ENCODE assay signal across 1 cellular context in the genomic region with DNA sequence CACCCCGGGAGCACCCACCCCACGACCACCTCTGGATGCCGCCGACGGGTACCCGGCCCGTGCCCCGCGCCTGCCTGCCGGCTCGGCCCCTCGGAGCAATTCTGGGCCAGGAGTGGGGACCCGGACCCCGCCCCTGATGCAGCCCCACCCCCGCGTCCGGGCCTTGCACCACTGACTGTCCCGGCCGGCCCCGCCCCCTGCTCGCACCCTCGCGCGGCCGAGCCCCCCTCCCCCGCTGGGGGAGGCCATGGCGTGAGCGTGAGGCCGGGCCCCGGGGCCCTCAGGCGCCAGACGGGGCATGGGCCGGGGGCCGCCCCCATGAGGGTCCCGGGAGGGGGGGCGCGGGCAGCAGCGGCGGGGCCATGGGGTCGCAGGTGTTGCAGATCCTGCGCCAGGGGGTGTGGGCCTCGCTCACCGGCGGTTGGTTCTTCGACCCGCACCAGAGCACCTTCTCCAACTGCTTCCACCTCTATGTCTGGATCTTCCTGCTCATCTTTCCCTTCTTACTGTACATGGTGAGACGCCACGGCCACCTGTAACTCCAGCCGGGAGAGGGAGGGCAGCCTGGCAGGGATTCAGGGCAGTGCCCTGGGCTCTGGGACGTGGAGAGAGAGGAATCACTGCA.
A peak's percentile ranks its signal among the peaks of the same experiment; 100 is the strongest.
TF ChIP-seq lines count a peak whose summit lies in the region.

No MANE protein-coding gene starts in this region.

TF ChIP-seq in IMR-90, 13 proteins besides CTCF, POLR2A, EP300 and RAD21:
- TF ChIP-seq FOS (IDR thresholded peaks at IDR 0.05; ENCODE audit: low read depth, low read length) (no peak), MAZ (IDR thresholded peaks at IDR 0.05; ENCODE audit: borderline replicate concordance, low read depth, low read length) (peak; percentile 27; the same call in 1 of the 2 replicates)
TF ChIP-seq in IMR-90: peak in this region for 1.
